In the genomic region with DNA sequence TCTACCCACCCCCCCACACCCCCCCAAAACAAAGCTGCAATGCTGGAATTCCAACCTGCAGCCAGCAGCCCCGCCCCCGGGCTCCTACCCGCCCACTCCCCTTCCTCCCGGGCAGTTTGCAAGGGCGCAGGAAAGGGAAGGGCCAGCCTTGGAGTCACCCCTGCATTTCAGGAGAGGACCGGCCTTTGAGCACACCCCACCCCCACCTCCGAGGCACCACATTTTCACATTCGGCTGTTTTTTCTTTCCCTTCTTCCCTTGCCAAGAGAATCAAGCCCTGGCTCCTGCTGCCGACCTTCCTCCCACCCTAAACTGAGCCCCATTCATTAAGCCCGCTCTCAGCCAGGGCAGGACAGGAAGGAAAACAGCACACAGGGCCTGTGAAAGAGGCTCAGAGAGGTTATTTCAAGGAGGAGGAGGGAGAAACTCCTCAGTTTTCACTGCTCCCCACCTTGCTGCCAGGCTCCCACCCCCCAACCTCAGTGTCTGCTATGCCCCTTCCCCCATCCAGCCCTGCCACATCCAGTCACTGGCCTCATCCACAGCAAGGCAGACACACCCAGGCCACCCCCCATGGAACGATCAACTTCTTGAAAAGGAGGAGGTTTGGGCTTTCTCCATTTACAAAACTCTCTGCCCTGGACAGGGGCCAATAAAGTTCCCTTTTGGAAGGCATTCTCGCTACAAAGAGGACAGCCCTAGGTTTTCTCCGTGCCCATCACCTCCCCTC, we compare ENCODE assay signal across 9 cellular contexts. TPM values are rescaled to one million over a fixed set of nuclear protein-coding genes. Genes with fewer than 3 reads are reported as not detected.
DNase-seq lines count a peak whose midpoint lies in the region; ATAC-seq and TF ChIP-seq lines count a peak whose summit lies in the region.
"Had no signal": no experiment of that assay in that cellular context is flagged by ENCODE, and none has a peak within 500 bp of the region (broad histone marks: within the 10 kb centered on the region; RNA-seq: fewer than 3 reads in every experiment).

No MANE protein-coding gene starts in this region.

- peak; percentile 28 for ATAC-seq in left lung
- no peak for ATAC-seq in HG03565 (IDR thresholded peaks at IDR 0.05; ENCODE audit: unreplicated experiment)

- H3K36me3 ChIP-seq in MG63 (peaks cover 59% of the 10 kb centered on the region), left lung (peaks cover 2 to 44% of the 10 kb centered on the region in 2 donors)

- DNase-seq in MG63 (peak; percentile 59), left lung (no peak), NK-92 (lab: John Stamatoyannopoulos, UW; ENCODE audit: unreplicated experiment) (no peak), NCI-H446 (lab: John Stamatoyannopoulos, UW) (no peak), NCI-H2081 (lab: John Stamatoyannopoulos, UW) (no peak)
- DNase-seq: activated effector memory CD4-positive, alpha-beta T cell treated with Interleukin-2 at 50 U/mL for 16 hours had no signal

- peaks cover 78 to 97% of the 10 kb centered on the region in 2 donors for H3K4me1 ChIP-seq in left lung

- TF ChIP-seq CTCF in brain (conservative IDR thresholded peaks at IDR 0.05) = no peak
- TF ChIP-seq CTCF in left lung (IDR thresholded peaks at IDR 0.05) = no peak

- no peaks in the 10 kb centered on the region for H3K9me3 Mint-ChIP-seq in brain

- intact Hi-C loops in left lung (cut with DNase I) = loop anchor here in 1 of 2 donors (10.0 kb wide), 2 partner anchors 155 to 255 kb away; no protein-coding TSS in a partner anchor

- no peaks in the 10 kb centered on the region for H3K9me3 ChIP-seq in MG63
- no peaks in the 10 kb centered on the region for H3K9me3 ChIP-seq in left lung

- peaks cover 3% of the 10 kb centered on the region for H3K27me3 Mint-ChIP-seq in brain

- H3K27me3 ChIP-seq in MG63 (no peaks in the 10 kb centered on the region), left lung (no peaks in the 10 kb centered on the region)

- H3K4me1 Mint-ChIP-seq in brain = peaks cover 92% of the 10 kb centered on the region

- H3K4me3 Mint-ChIP-seq in brain = peak overlapping the region; percentile 66 to 75 (median 72)

- peak overlapping the region; percentile 10; the same call in 1 of the 2 replicates for H3K4me3 ChIP-seq in MG63
- H3K4me3 ChIP-seq in left lung = peak overlapping the region in 1 of 2 donors; percentile 21

- peak overlapping the region; percentile 67 to 87 (median 73) for H3K27ac Mint-ChIP-seq in brain

- H3K27ac ChIP-seq in left lung (peak overlapping the region; percentile 72 to 80), temporal lobe (ENCODE audit: low read depth, low read length) (peak overlapping the region; percentile 69)

- peaks cover 35% of the 10 kb centered on the region for H3K36me3 Mint-ChIP-seq in brain

RNA-seq across cellular contexts. Expression of gene SMAD7, which starts 11.2 kb away (rescaled TPM):
- total RNA-seq in MG63 (2014; rRNA removed; shearing (Covaris generic); ENCODE audit: low replicate concordance) = 13.4 and 29.3 TPM in 2 replicates
- 8.0 TPM for polyA plus RNA-seq in brain (ENCODE audit: insufficient read depth, low read depth, low replicate concordance)
- 10 to 100 TPM; 43.3 to 46.3 TPM for total RNA-seq in left lung
- 11.1 TPM for total RNA-seq in temporal lobe
